16 cellular contexts compared by ENCODE assay signal in the genomic region with DNA sequence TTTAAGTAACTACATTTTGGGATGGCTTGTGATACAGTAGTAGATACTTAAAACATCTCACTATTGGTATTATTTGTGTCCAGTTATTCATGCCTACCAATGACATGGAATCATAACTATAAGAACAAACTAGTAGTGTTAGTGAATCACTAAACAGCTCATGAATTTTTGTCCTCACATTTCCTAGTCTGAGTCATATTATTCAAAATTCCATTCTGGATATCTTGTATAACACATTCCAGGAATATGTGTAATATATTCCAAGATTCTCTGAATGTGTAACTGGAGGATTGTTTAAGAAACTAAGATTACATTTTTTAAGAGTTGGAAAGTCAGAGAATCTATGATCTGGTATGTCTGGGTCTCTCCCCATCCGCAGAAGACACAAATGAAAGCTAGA.
DNase-seq lines count a peak whose midpoint lies in the region; ATAC-seq and TF ChIP-seq lines count a peak whose summit lies in the region.
"Had no signal": no experiment of that assay in that cellular context is flagged by ENCODE, and none has a peak within 500 bp of the region (broad histone marks: within the 10 kb centered on the region; RNA-seq: fewer than 3 reads in every experiment).

No MANE protein-coding gene starts in this region.

- H3K36me3 Mint-ChIP-seq in T-cell, result no peaks in the 10 kb centered on the region

- CTCF ChIA-PET in T-cell (lab: Charles Lee), result no interaction called here

- no peak overlapping the region for H3K27ac Mint-ChIP-seq in T-cell
- H3K27ac Mint-ChIP-seq: CD4-positive, alpha-beta memory T cell had no signal

- H3K27ac ChIP-seq in lung (ENCODE audit: low read depth in 1 of 2, low read length in 1 of 2), result no peak overlapping the region
- H3K27ac ChIP-seq: cardiac muscle cell, right atrium auricular region, VCaP had no signal

- H3K4me1 ChIP-seq in lung (ENCODE audit: control insufficient read depth in 2 of 2, insufficient read depth in 2 of 2, low read length in 2 of 2), result no peaks in the 10 kb centered on the region
- no peaks in the 10 kb centered on the region; the same call in 1 of the 2 replicates for H3K4me1 ChIP-seq in BE2C
- H3K4me1 ChIP-seq: right atrium auricular region had no signal

- POLR2A ChIA-PET in T-cell (lab: Charles Lee), result no interaction called here

- H3K36me3 ChIP-seq in lung (ENCODE audit: control insufficient read depth in 2 of 2, insufficient read depth in 2 of 2, low read length in 2 of 2) (no peaks in the 10 kb centered on the region), BE2C (no peaks in the 10 kb centered on the region)
- H3K36me3 ChIP-seq: cardiac muscle cell, right atrium auricular region, tibial artery had no signal

- ATAC-seq in lung (ENCODE audit: insufficient read depth, low FRiP score) (peak; percentile 34), HG02588 (IDR thresholded peaks at IDR 0.05; ENCODE audit: unreplicated experiment) (no peak), T-cell (replicated peaks in 1 of 4) (no peak)

- peaks cover 8 to 37% (median 31%) of the 10 kb centered on the region in 3 donors for H3K9me3 Mint-ChIP-seq in T-cell

- no peak overlapping the region for H3K4me3 Mint-ChIP-seq in T-cell
- H3K4me3 Mint-ChIP-seq: CD4-positive, alpha-beta memory T cell had no signal

- no peak for TF ChIP-seq CTCF in AG09319 (IDR thresholded peaks at IDR 0.05; ENCODE audit: low read depth, low read length)
- TF ChIP-seq CTCF in lung (IDR thresholded peaks at IDR 0.05; ENCODE audit: control extremely low read depth, extremely low read depth), result no peak
- no peak for TF ChIP-seq CTCF in BE2C (IDR thresholded peaks at IDR 0.05; ENCODE audit: low read depth, low read length)

- no peaks in the 10 kb centered on the region for H3K27me3 ChIP-seq in lung (ENCODE audit: control insufficient read depth, insufficient read depth)
- no peaks in the 10 kb centered on the region for H3K27me3 ChIP-seq in BE2C
- H3K27me3 ChIP-seq: cardiac muscle cell, right atrium auricular region, tibial artery had no signal

- DNase-seq in AG09319 (ENCODE audit: extremely low read depth, low read depth), result peak; percentile 38
- DNase-seq in M059J (ENCODE audit: low read depth), result peak; percentile 85
- DNase-seq in dermis blood vessel endothelial cell, result peak; percentile 72
- no peak for DNase-seq in lung (ENCODE audit: low spot score)
- no peak for DNase-seq in BE2C
- no peak for DNase-seq in T-cell
- no peak for DNase-seq in midbrain (lab: John Stamatoyannopoulos, UW)
- DNase-seq: CD4-positive, alpha-beta memory T cell; glutamatergic neuron; mesendoderm; NCI-H2227 treated with DMSO at 0.1 percent for 48 hours; tibial artery had no signal

- H3K27me3 Mint-ChIP-seq in T-cell, result no peaks in the 10 kb centered on the region
- H3K27me3 Mint-ChIP-seq: CD4-positive, alpha-beta memory T cell had no signal

- WGBS in lung, 2 donors, result 86% methylated on average over 1 of the region's 1 CpG

- H3K4me1 Mint-ChIP-seq in T-cell, result no peaks in the 10 kb centered on the region
- H3K4me1 Mint-ChIP-seq: CD4-positive, alpha-beta memory T cell had no signal

- H3K4me3 ChIP-seq in lung (no peak overlapping the region), BE2C (ENCODE audit: low read depth, low read length) (no peak overlapping the region)
- H3K4me3 ChIP-seq: cardiac muscle cell, right atrium auricular region, tibial artery had no signal

- peaks cover 1 to 3% of the 10 kb centered on the region in 2 donors for H3K9me3 ChIP-seq in lung (ENCODE audit: control insufficient read depth in 2 of 2, insufficient read depth in 1 of 2, low read length in 1 of 2)
- H3K9me3 ChIP-seq in BE2C, result no peaks in the 10 kb centered on the region
- H3K9me3 ChIP-seq: right atrium auricular region had no signal

Comparison
In these comparisons a context has a peak if more than half of its experiments do, and no peak if none do; other contexts are left out.
1. DNase-seq: peak in AG09319 (single experiment), M059J (single experiment) and dermis blood vessel endothelial cell (single experiment); none in lung (single experiment), BE2C (single experiment), T-cell (0 of 34) and midbrain (single experiment).